In genomic region chr17:10499950-10500349, GRCh38 we compare ENCODE assay signal across 35 cellular contexts. TPM values are rescaled to one million over a fixed set of nuclear protein-coding genes. Genes with fewer than 3 reads are reported as not detected.
"Had no signal": no experiment of that assay in that cellular context is flagged by ENCODE, and none has a peak within 500 bp of the region (broad histone marks: within the 10 kb centered on the region; RNA-seq: fewer than 3 reads in every experiment).

No MANE protein-coding gene starts in this region.

- H3K27ac ChIP-seq: adrenal gland, ascending aorta, cardiac muscle cell, VCaP had no signal

- H3K9me3 ChIP-seq: adrenal gland, ascending aorta had no signal

- H3K4me1 ChIP-seq: adrenal gland, ascending aorta had no signal

- DNase-seq: activated B cell treated with CpG ODN at 0.5 μM for 24 hours; activated CD4-positive, alpha-beta memory T cell treated with anti-CD3 and anti-CD28 coated beads for 36 hours; activated CD4-positive, alpha-beta T cell treated with anti-CD3 and anti-CD28 coated beads for 4 hours; activated CD4-positive, alpha-beta T cell treated with anti-CD3 and anti-CD28 coated beads, Interleukin-2, amount 10 ng/mL, durations not matched to agents 24 days and 14 days; activated CD4-positive, alpha-beta T cell treated with anti-CD3 and anti-CD28 coated beads, Interleukin-2, amount 50 U/mL, for 1 hour; activated CD4-positive, alpha-beta T cell treated with anti-CD3 and anti-CD28 coated beads, Interleukin-2, amount 50 U/mL, for 4 hours; activated CD4-positive, CD25-positive, alpha-beta regulatory T cell treated with anti-CD3 and anti-CD28 coated beads, Interleukin-2, amount 50 U/mL, for 72 hours; activated CD8-positive, alpha-beta memory T cell treated with anti-CD3 and anti-CD28 coated beads, Interleukin-2, amount 50 U/mL, for 4 hours; activated CD8-positive, alpha-beta T cell treated with anti-CD3 and anti-CD28 coated beads for 36 hours; activated effector memory CD4-positive, alpha-beta T cell treated with anti-CD3 and anti-CD28 coated beads, Interleukin-2, amount 50 U/mL, for 16 hours; activated gamma-delta T cell treated with Interleukin-2 at 50 U/mL for 16 hours; activated naive CD4-positive, alpha-beta T cell; activated naive CD4-positive, alpha-beta T cell treated with anti-CD3 and anti-CD28 coated beads for 36 hours; activated naive CD4-positive, alpha-beta T cell treated with anti-CD3 and anti-CD28 coated beads, Interleukin-2, amount 50 U/mL, for 16 hours; activated naive CD8-positive, alpha-beta T cell treated with anti-CD3 and anti-CD28 coated beads for 36 hours; activated T-cell treated with anti-CD3 and anti-CD28 coated beads for 4 hours; activated T-cell treated with anti-CD3 and anti-CD28 coated beads, Interleukin-2, amount 50 U/mL, for 1 hour; activated T-cell treated with anti-CD3 and anti-CD28 coated beads, Interleukin-2, amount 50 U/mL, for 4 hours; activated T-cell treated with anti-CD3 and anti-CD28 coated beads, Interleukin-2, amount 50 U/mL, for 72 hours; adrenal gland; amygdala; anterior cingulate cortex; caudate nucleus; cerebellar nuclear complex; T-helper 1 cell; T-helper 2 cell; T-helper 9 cell had no signal

- H3K27me3 ChIP-seq: adrenal gland, ascending aorta had no signal

- H3K4me3 ChIP-seq: adrenal gland, ascending aorta, cardiac muscle cell had no signal

- ATAC-seq: activated CD8-positive, alpha-beta T cell treated with anti-CD3 and anti-CD28 coated beads for 36 hours; activated naive CD4-positive, alpha-beta T cell treated with anti-CD3 and anti-CD28 coated beads, Interleukin-2, amount 50 U/mL, for 72 hours; activated T-cell treated with anti-CD3 and anti-CD28 coated beads, Interleukin-2, amount 50 U/mL, for 4 hours; activated T-cell treated with anti-CD3 and anti-CD28 coated beads, Interleukin-2, amount 50 U/mL, for 72 hours; activated T-helper 17 cell treated with anti-CD3 and anti-CD28 coated beads, Interleukin-2, amount 50 U/mL, for 72 hours had no signal

- H3K36me3 ChIP-seq: adrenal gland, ascending aorta, cardiac muscle cell had no signal

RNA-seq across cellular contexts. Expression of gene MYH1, which starts 18.4 kb away (rescaled TPM):
- total RNA-seq: activated B cell treated with CpG ODN at 0.5 μM for 24 hours; activated CD4-positive, alpha-beta memory T cell treated with anti-CD3 and anti-CD28 coated beads for 36 hours; activated CD4-positive, alpha-beta T cell treated with anti-CD3 and anti-CD28 coated beads, Interleukin-2, amount 10 ng/mL, durations not matched to agents 24 days and 14 days; activated CD8-positive, alpha-beta memory T cell treated with anti-CD3 and anti-CD28 coated beads for 36 hours; activated CD8-positive, alpha-beta T cell treated with anti-CD3 and anti-CD28 coated beads for 36 hours; activated naive CD4-positive, alpha-beta T cell treated with anti-CD3 and anti-CD28 coated beads for 36 hours; activated naive CD4-positive, alpha-beta T cell treated with anti-CD3 and anti-CD28 coated beads, Interleukin-2, amount 50 U/mL, for 72 hours; activated naive CD8-positive, alpha-beta T cell treated with anti-CD3 and anti-CD28 coated beads for 36 hours; activated T-cell treated with anti-CD3 and anti-CD28 coated beads, Interleukin-2, amount 50 U/mL, for 4 hours; activated T-cell treated with anti-CD3 and anti-CD28 coated beads, Interleukin-2, amount 50 U/mL, for 72 hours; activated T-helper 1 cell treated with anti-CD3 and anti-CD28 coated beads, Interleukin-12 subunit alpha, Interleukin-12 subunit beta, Interleukin-2, Interleukin-4 antibody, amounts not matched to agents 30 ng/mL and 10 ng/mL and 1 ng/mL, durations not matched to agents 14 hours and 24 hours and 36 hours; activated T-helper 17 cell treated with anti-CD3 and anti-CD28 coated beads, Interleukin-2, amount 50 U/mL, for 72 hours; ascending aorta; bronchial epithelial cell; cardiac muscle cell had no signal
- polyA plus RNA-seq: cardiac muscle cell had no signal

RNA-seq across cellular contexts. Expression of gene MYH4, which starts 30.6 kb away (rescaled TPM):
- total RNA-seq: activated B cell treated with CpG ODN at 0.5 μM for 24 hours; activated CD4-positive, alpha-beta memory T cell treated with anti-CD3 and anti-CD28 coated beads for 36 hours; activated CD4-positive, alpha-beta T cell treated with anti-CD3 and anti-CD28 coated beads, Interleukin-2, amount 10 ng/mL, durations not matched to agents 24 days and 14 days; activated CD8-positive, alpha-beta memory T cell treated with anti-CD3 and anti-CD28 coated beads for 36 hours; activated CD8-positive, alpha-beta T cell treated with anti-CD3 and anti-CD28 coated beads for 36 hours; activated naive CD4-positive, alpha-beta T cell treated with anti-CD3 and anti-CD28 coated beads for 36 hours; activated naive CD4-positive, alpha-beta T cell treated with anti-CD3 and anti-CD28 coated beads, Interleukin-2, amount 50 U/mL, for 72 hours; activated naive CD8-positive, alpha-beta T cell treated with anti-CD3 and anti-CD28 coated beads for 36 hours; activated T-cell treated with anti-CD3 and anti-CD28 coated beads, Interleukin-2, amount 50 U/mL, for 4 hours; activated T-cell treated with anti-CD3 and anti-CD28 coated beads, Interleukin-2, amount 50 U/mL, for 72 hours; activated T-helper 1 cell treated with anti-CD3 and anti-CD28 coated beads, Interleukin-12 subunit alpha, Interleukin-12 subunit beta, Interleukin-2, Interleukin-4 antibody, amounts not matched to agents 30 ng/mL and 10 ng/mL and 1 ng/mL, durations not matched to agents 14 hours and 24 hours and 36 hours; activated T-helper 17 cell treated with anti-CD3 and anti-CD28 coated beads, Interleukin-2, amount 50 U/mL, for 72 hours; adrenal gland; ascending aorta; bronchial epithelial cell had no signal
- polyA plus RNA-seq: adrenal gland had no signal

RNA-seq across cellular contexts. Expression of gene MYH2, which starts 49.5 kb away (rescaled TPM):
- total RNA-seq: activated B cell treated with CpG ODN at 0.5 μM for 24 hours; activated CD4-positive, alpha-beta memory T cell treated with anti-CD3 and anti-CD28 coated beads for 36 hours; activated CD4-positive, alpha-beta T cell treated with anti-CD3 and anti-CD28 coated beads, Interleukin-2, amount 10 ng/mL, durations not matched to agents 24 days and 14 days; activated CD8-positive, alpha-beta memory T cell treated with anti-CD3 and anti-CD28 coated beads for 36 hours; activated CD8-positive, alpha-beta T cell treated with anti-CD3 and anti-CD28 coated beads for 36 hours; activated naive CD4-positive, alpha-beta T cell treated with anti-CD3 and anti-CD28 coated beads for 36 hours; activated naive CD4-positive, alpha-beta T cell treated with anti-CD3 and anti-CD28 coated beads, Interleukin-2, amount 50 U/mL, for 72 hours; activated naive CD8-positive, alpha-beta T cell treated with anti-CD3 and anti-CD28 coated beads for 36 hours; activated T-cell treated with anti-CD3 and anti-CD28 coated beads, Interleukin-2, amount 50 U/mL, for 4 hours; activated T-cell treated with anti-CD3 and anti-CD28 coated beads, Interleukin-2, amount 50 U/mL, for 72 hours; activated T-helper 1 cell treated with anti-CD3 and anti-CD28 coated beads, Interleukin-12 subunit alpha, Interleukin-12 subunit beta, Interleukin-2, Interleukin-4 antibody, amounts not matched to agents 30 ng/mL and 10 ng/mL and 1 ng/mL, durations not matched to agents 14 hours and 24 hours and 36 hours; activated T-helper 17 cell treated with anti-CD3 and anti-CD28 coated beads, Interleukin-2, amount 50 U/mL, for 72 hours; ascending aorta; bronchial epithelial cell; cardiac muscle cell had no signal
- polyA plus RNA-seq: cardiac muscle cell had no signal
